In genomic region chr1:24142546-24143431, GRCh38 we compare ENCODE assay signal across 10 cellular contexts. TPM values are rescaled to one million over a fixed set of nuclear protein-coding genes. Genes with fewer than 3 reads are reported as not detected.
DNase-seq lines count a peak whose midpoint lies in the region; ATAC-seq and TF ChIP-seq lines count a peak whose summit lies in the region.
"Had no signal": no experiment of that assay in that cellular context is flagged by ENCODE, and none has a peak within 500 bp of the region (broad histone marks: within the 10 kb centered on the region; RNA-seq: fewer than 3 reads in every experiment).

Gene IL22RA1 (minus strand): TSS chr1:24143140. CDS start chr1:24143082, 58 bp downstream.

- H3K9ac ChIP-seq in IMR-90 (ENCODE audit: low read depth, low read length) (no peak within 1 kb of the TSS), adipocyte (ENCODE audit: low read length) (peak within 1 kb of the TSS; percentile 59)

- no peak within 1 kb of the TSS for H4K8ac ChIP-seq in IMR-90 (ENCODE audit: low read depth in 2 of 2, low read length in 2 of 2)

- H3K36me3 Mint-ChIP-seq in activated naive CD8-positive, alpha-beta T cell treated with anti-CD3 and anti-CD28 coated beads for 36 hours: no peaks in the 10 kb centered on the region

- no peak within 1 kb of the TSS for H3K27ac Mint-ChIP-seq in activated naive CD8-positive, alpha-beta T cell treated with anti-CD3 and anti-CD28 coated beads for 36 hours

- H3K27me3 Mint-ChIP-seq in activated naive CD8-positive, alpha-beta T cell treated with anti-CD3 and anti-CD28 coated beads for 36 hours: peaks cover 5% of the 10 kb centered on the region

- H3K4me2 ChIP-seq in IMR-90 (ENCODE audit: low read depth, low read length): peak within 1 kb of the TSS; percentile 83

- TF ChIP-seq RAD21 in IMR-90 (IDR thresholded peaks at IDR 0.05; ENCODE audit: low read length): no peak

- in situ Hi-C loops in IMR-90 (cut with MboI; ENCODE audit: low sequenced_read_pairs): no loop called here

- peak within 1 kb of the TSS; percentile 60 for H2AFZ ChIP-seq in IMR-90 (replicated peaks; ENCODE audit: low read length, poor library complexity)

- no peak within 1 kb of the TSS for H3K18ac ChIP-seq in IMR-90 (ENCODE audit: low read depth, low read length)

- H3K4me1 Mint-ChIP-seq in activated naive CD8-positive, alpha-beta T cell treated with anti-CD3 and anti-CD28 coated beads for 36 hours: no peaks in the 10 kb centered on the region

- intact Hi-C loops in IMR-90 (cut with micrococcal nuclease): no loop called here
- intact Hi-C loops in thyroid gland (cut with DNase I): no loop called here

- BruUV-seq in IMR-90 (replicated peaks; lab: Mats Ljungman, UMichigan): no TSS peak

- TF ChIP-seq POLR2A in IMR-90 (IDR thresholded peaks at IDR 0.05; ENCODE audit: low read depth, low read length) (no peak), thyroid gland (IDR thresholded peaks at IDR 0.05) (peak in 1 of 2 donors; percentile 33)

- H3K56ac ChIP-seq in IMR-90 (ENCODE audit: extremely low read depth, insufficient read depth, low read length): no peak within 1 kb of the TSS

- no peak within 1 kb of the TSS for H3K4ac ChIP-seq in IMR-90 (ENCODE audit: low read depth, low read length)

- H3K9me3 Mint-ChIP-seq in activated naive CD8-positive, alpha-beta T cell treated with anti-CD3 and anti-CD28 coated beads for 36 hours: no peaks in the 10 kb centered on the region

- H2BK15ac ChIP-seq in IMR-90 (ENCODE audit: low read depth, low read length): no peak within 1 kb of the TSS

- no peaks in the 10 kb centered on the region for H3K4me1 ChIP-seq in IMR-90 (ENCODE audit: control insufficient read depth, insufficient read depth, low read length)
- H3K4me1 ChIP-seq in adipocyte (ENCODE audit: control insufficient read depth, insufficient read depth, low read length): peaks cover 10% of the 10 kb centered on the region
- peaks cover 0 to 12% of the 10 kb centered on the region in 2 donors for H3K4me1 ChIP-seq in thyroid gland

- POLR2A ChIA-PET in IMR-90 (lab: Charles Lee; ENCODE audit: unreplicated experiment): no interaction called here

- H3K4me3 ChIP-seq in IMR-90 (ENCODE audit: insufficient read depth, low read depth, low read length) (peak within 1 kb of the TSS; percentile 36), adipocyte (ENCODE audit: low read length) (peak within 1 kb of the TSS; percentile 81), thyroid gland (replicated peaks in 1 of 3) (peak within 1 kb of the TSS in 2 of 3 donors; percentile 17 to 29)
- H3K4me3 ChIP-seq: cardiac muscle cell had no signal

- no peak within 1 kb of the TSS for H2AK9ac ChIP-seq in IMR-90 (replicated peaks; ENCODE audit: low read depth, low read length, poor library complexity)

- no peaks in the 10 kb centered on the region for H3K36me3 ChIP-seq in IMR-90 (ENCODE audit: control insufficient read depth, insufficient read depth, low read length)
- H3K36me3 ChIP-seq in adipocyte (ENCODE audit: control insufficient read depth, insufficient read depth, low read length, severe bottlenecking): no peaks in the 10 kb centered on the region
- H3K36me3 ChIP-seq in thyroid gland: no peaks in the 10 kb centered on the region
- H3K36me3 ChIP-seq: cardiac muscle cell had no signal

- no peak within 1 kb of the TSS for H2BK5ac ChIP-seq in IMR-90 (ENCODE audit: low read depth, low read length, poor library complexity, severe bottlenecking)

- TF ChIP-seq CTCF in IMR-90 (conservative IDR thresholded peaks at IDR 0.05; ENCODE audit: low read depth, low read length): no peak
- TF ChIP-seq CTCF in thyroid gland (IDR thresholded peaks at IDR 0.05): no peak

- H4K20me1 ChIP-seq in IMR-90 (ENCODE audit: insufficient read depth, low read length): no peaks in the 10 kb centered on the region

- no peak within 1 kb of the TSS for H4K5ac ChIP-seq in IMR-90 (ENCODE audit: low read depth, low read length)

- no peak within 1 kb of the TSS for H3K14ac ChIP-seq in IMR-90 (replicated peaks; ENCODE audit: low read depth, low read length)

- H3K27me3 ChIP-seq in IMR-90 (ENCODE audit: control insufficient read depth, insufficient read depth, low read length) (peaks cover 50% of the 10 kb centered on the region), adipocyte (replicated peaks; ENCODE audit: control insufficient read depth, insufficient read depth, low read length) (peaks cover 10% of the 10 kb centered on the region), thyroid gland (no peaks in the 10 kb centered on the region)
- H3K27me3 ChIP-seq: cardiac muscle cell had no signal

- no peak within 1 kb of the TSS for H2AK5ac ChIP-seq in IMR-90 (ENCODE audit: low read depth, low read length)

- H4K91ac ChIP-seq in IMR-90 (ENCODE audit: insufficient read depth, low read depth, low read length): no peak within 1 kb of the TSS

- no peak within 1 kb of the TSS for H3K27ac ChIP-seq in IMR-90 (ENCODE audit: insufficient read depth, low read length)
- H3K27ac ChIP-seq in thyroid gland: peak within 1 kb of the TSS in 2 of 3 donors; percentile 46 to 52
- H3K27ac ChIP-seq: cardiac muscle cell had no signal

- no peak within 1 kb of the TSS for H3K23ac ChIP-seq in IMR-90 (ENCODE audit: low read depth, low read length)

- ATAC-seq in IMR-90 (ENCODE audit: low read depth): peak; percentile 85
- ATAC-seq in GM19324 (IDR thresholded peaks at IDR 0.05; ENCODE audit: low FRiP score, unreplicated experiment): no peak

- no peaks in the 10 kb centered on the region for H3K79me1 ChIP-seq in IMR-90 (ENCODE audit: low read depth in 1 of 2, low read length in 2 of 2)

- CTCF ChIA-PET in IMR-90 (lab: Yijun Ruan, JAX): no interaction called here

- no peaks in the 10 kb centered on the region for H3K9me1 ChIP-seq in IMR-90 (ENCODE audit: insufficient read depth, low read length)

- no peak within 1 kb of the TSS for H2BK20ac ChIP-seq in IMR-90 (ENCODE audit: low read depth, low read length)

- dilution Hi-C loops in IMR-90 (cut with HindIII; ENCODE audit: low sequenced_read_pairs, unreplicated experiment): no loop called here

- no peak within 1 kb of the TSS for H2BK120ac ChIP-seq in IMR-90 (ENCODE audit: low read depth, low read length)

- no peak within 1 kb of the TSS for H3K4me3 Mint-ChIP-seq in activated naive CD8-positive, alpha-beta T cell treated with anti-CD3 and anti-CD28 coated beads for 36 hours

- peak; percentile 19 for DNase-seq in IMR-90
- DNase-seq in adipocyte (ENCODE audit: low read depth): no peak
- DNase-seq in iris pigment epithelial cell (ENCODE audit: low read depth): peak; percentile 31
- DNase-seq in thyroid gland: peak; percentile 72 to 74
- DNase-seq in activated naive CD8-positive, alpha-beta T cell treated with anti-CD3 and anti-CD28 coated beads for 36 hours: no peak
- no peak for DNase-seq in NCI-H774 (lab: John Stamatoyannopoulos, UW)
- DNase-seq in NCI-H1417 treated with DMSO at 0.1 percent for 48 hours (lab: John Stamatoyannopoulos, UW): no peak
- DNase-seq: T1000 had no signal

- 39% methylated on average over 6 of the region's 22 CpGs; no CpG with 5 or more reads in 1 of the 2 experiments for WGBS in IMR-90 (ENCODE audit: extremely low coverage in 2 of 2, insufficient read length in 1 of 2), 2 experiments
- WGBS in thyroid gland, 2 donors: 26 to 37% methylated on average over 13 to 17 of the region's 22 CpGs

- H3K9me3 ChIP-seq in IMR-90 (ENCODE audit: control insufficient read depth, insufficient read depth, low read length) (peaks cover 2% of the 10 kb centered on the region; the same call in 1 of the 2 replicates), adipocyte (ENCODE audit: control insufficient read depth, low read length) (peaks cover 4% of the 10 kb centered on the region), thyroid gland (no peaks in the 10 kb centered on the region)

TF ChIP-seq in IMR-90, 13 proteins besides CTCF, POLR2A, EP300 and RAD21:
- no peak for TF ChIP-seq CEBPB (IDR thresholded peaks at IDR 0.05; ENCODE audit: low read depth, low read length)
- no peak for TF ChIP-seq NFE2L2 (IDR thresholded peaks at IDR 0.05; ENCODE audit: low read depth, low read length)
- TF ChIP-seq MXI1 (IDR thresholded peaks at IDR 0.05; ENCODE audit: borderline replicate concordance, low read depth, low read length): no peak
- TF ChIP-seq CHD1 (IDR thresholded peaks at IDR 0.05; ENCODE audit: low read depth, low read length): no peak
- no peak for TF ChIP-seq RCOR1 (IDR thresholded peaks at IDR 0.05; ENCODE audit: insufficient replicate concordance, low read length)
- TF ChIP-seq MAZ (IDR thresholded peaks at IDR 0.05; ENCODE audit: borderline replicate concordance, low read depth, low read length): no peak
- TF ChIP-seq ELK1 (IDR thresholded peaks at IDR 0.05; ENCODE audit: borderline replicate concordance, low read depth, low read length): no peak
- no peak for TF ChIP-seq SMC3 (IDR thresholded peaks at IDR 0.05; ENCODE audit: low read depth, low read length)
- no peak for TF ChIP-seq RFX5 (IDR thresholded peaks at IDR 0.05; ENCODE audit: low read depth, low read length)
- no peak for TF ChIP-seq BHLHE40 (IDR thresholded peaks at IDR 0.05; ENCODE audit: low read depth, low read length)
- TF ChIP-seq FOS (IDR thresholded peaks at IDR 0.05; ENCODE audit: low read depth, low read length): no peak
- no peak for TF ChIP-seq MAFK (IDR thresholded peaks at IDR 0.05; ENCODE audit: low read depth, low read length)
- no peak for TF ChIP-seq USF2 (IDR thresholded peaks at IDR 0.05; ENCODE audit: low read depth, low read length)
TF ChIP-seq in IMR-90: peak in this region for 0.

RNA-seq across cellular contexts. Expression of gene IL22RA1, which starts in this region (rescaled TPM):
- total RNA-seq in IMR-90 (2012; rRNA removed) (not detected in 2 replicates), thyroid gland (1 to 10 TPM in 1 of 4 donors, not detected in 3; 1.1 TPM)
- polyA plus RNA-seq in IMR-90 (2012; rRNA removed): not detected in 2 replicates
- polyA plus RNA-seq in IMR-90 (2012; cell fraction: cytosol; rRNA removed): 0.02 TPM in 1 of 2 replicates, not detected in the other
- polyA plus RNA-seq in IMR-90 (2012; cell fraction: nucleus; rRNA removed; ENCODE audit: low replicate concordance): not detected in 2 replicates
- not detected for total RNA-seq in activated naive CD8-positive, alpha-beta T cell treated with anti-CD3 and anti-CD28 coated beads for 36 hours
- total RNA-seq: cardiac muscle cell had no signal
- polyA plus RNA-seq: cardiac muscle cell had no signal

Comparison
In these comparisons a context has a peak if more than half of its experiments do, and no peak if none do; other contexts are left out.
1. Peak in DNase-seq, ATAC-seq, H3K4me3 ChIP-seq and H3K4me2 ChIP-seq in IMR-90; RNA of the gene not detected or under 1 TPM.
2. DNase-seq: peak in iris pigment epithelial cell (single experiment) and thyroid gland (2 of 2); none in adipocyte (single experiment), activated naive CD8-positive, alpha-beta T cell treated with anti-CD3 and anti-CD28 coated beads for 36 hours (single experiment), NCI-H774 (single experiment) and NCI-H1417 treated with DMSO at 0.1 percent for 48 hours (single experiment).
3. H3K4me3 ChIP-seq: peak in every context shown above with its lines; median percentile 81 in adipocyte; 36 in IMR-90; 23 in thyroid gland.